ENCODE assay signal across 14 cellular contexts in genomic region chr21:45432575-45433255, GRCh38. TPM values are rescaled to one million over a fixed set of nuclear protein-coding genes. Genes with fewer than 3 reads are reported as not detected.
DNase-seq lines count a peak whose midpoint lies in the region; ATAC-seq and TF ChIP-seq lines count a peak whose summit lies in the region.
"Had no signal": no experiment of that assay in that cellular context is flagged by ENCODE, and none has a peak within 500 bp of the region (broad histone marks: within the 10 kb centered on the region; RNA-seq: fewer than 3 reads in every experiment).

No MANE protein-coding gene starts in this region.

- POLR2A ChIA-PET in naive thymus-derived CD4-positive, alpha-beta T cell (lab: Charles Lee): no interaction called here
- POLR2A ChIA-PET in activated CD8-positive, alpha-beta T cell treated with anti-CD3 and anti-CD28 coated beads for 36 hours (lab: Charles Lee): no interaction called here

- peaks cover 53% of the 10 kb centered on the region for H3K4me1 ChIP-seq in NT2/D1 (ENCODE audit: insufficient read depth, insufficient read length)
- H3K4me1 ChIP-seq in liver (ENCODE audit: control insufficient read depth in 4 of 4, insufficient read depth in 4 of 4, low read length in 3 of 4): peaks cover 0 to 3% (median 0%) of the 10 kb centered on the region in 4 donors
- H3K4me1 ChIP-seq in transverse colon: peaks cover 9 to 15% (median 11%) of the 10 kb centered on the region in 4 donors
- no peaks in the 10 kb centered on the region for H3K4me1 ChIP-seq in naive thymus-derived CD4-positive, alpha-beta T cell (ENCODE audit: control insufficient read depth in 2 of 2, insufficient read depth in 2 of 2, low read length in 2 of 2)

- CTCF ChIA-PET in naive thymus-derived CD4-positive, alpha-beta T cell (lab: Charles Lee): no interaction called here
- CTCF ChIA-PET in activated CD8-positive, alpha-beta T cell treated with anti-CD3 and anti-CD28 coated beads for 36 hours (lab: Charles Lee): no interaction called here

- intact Hi-C loops in transverse colon (cut with DNase I; ENCODE audit: low total_unique reads): no loop called here
- intact Hi-C loops in naive thymus-derived CD4-positive, alpha-beta T cell (cut with micrococcal nuclease): loop anchor here in 1 of 2 donors (10.0 kb wide), 1 partner anchor 392 kb away; no protein-coding TSS in a partner anchor
- intact Hi-C loops in activated CD8-positive, alpha-beta T cell treated with anti-CD3 and anti-CD28 coated beads for 36 hours (cut with micrococcal nuclease): loop anchor here (10.0 kb wide), 1 partner anchor 278 kb away; no protein-coding TSS in a partner anchor

- DNase-seq in NT2/D1 (ENCODE audit: low read depth, low spot score) (no peak), dedifferentiated amniotic fluid mesenchymal stem cell (ENCODE audit: extremely low spot score) (peak; percentile 16), transverse colon (no peak), middle frontal gyrus (ENCODE audit: extremely low spot score, low spot score) (no peak)
- DNase-seq in naive thymus-derived CD4-positive, alpha-beta T cell: no peak
- DNase-seq in activated CD8-positive, alpha-beta T cell treated with anti-CD3 and anti-CD28 coated beads for 36 hours: no peak
- DNase-seq: activated B cell treated with CpG ODN at 0.5 μM for 24 hours; activated effector memory CD4-positive, alpha-beta T cell treated with Interleukin-2 at 50 U/mL for 16 hours; DMS 273 treated with DMSO at 0.1 percent for 48 hours; effector CD4-positive, alpha-beta T cell; immature natural killer cell; NCI-H2171 treated with DMSO at 0.1 percent for 48 hours had no signal

- no peaks in the 10 kb centered on the region for H3K36me3 Mint-ChIP-seq in naive thymus-derived CD4-positive, alpha-beta T cell
- H3K36me3 Mint-ChIP-seq in activated CD8-positive, alpha-beta T cell treated with anti-CD3 and anti-CD28 coated beads for 36 hours (ENCODE audit: low read depth): no peaks in the 10 kb centered on the region
- H3K36me3 Mint-ChIP-seq: IgD-negative memory B cell, immature natural killer cell had no signal

- H3K9me3 Mint-ChIP-seq in naive thymus-derived CD4-positive, alpha-beta T cell: no peaks in the 10 kb centered on the region
- H3K9me3 Mint-ChIP-seq in activated CD8-positive, alpha-beta T cell treated with anti-CD3 and anti-CD28 coated beads for 36 hours: no peaks in the 10 kb centered on the region
- H3K9me3 Mint-ChIP-seq: activated B cell treated with CpG ODN at 0.5 μM for 24 hours, IgD-negative memory B cell, immature natural killer cell had no signal

- H3K36me3 ChIP-seq in NT2/D1 (ENCODE audit: insufficient read depth, insufficient read length, low read length) (peaks cover 71% of the 10 kb centered on the region), liver (ENCODE audit: control insufficient read depth in 4 of 4, insufficient read depth in 3 of 4, low read depth in 1 of 4, low read length in 3 of 4) (no peaks in the 10 kb centered on the region), transverse colon (no peaks in the 10 kb centered on the region)
- H3K36me3 ChIP-seq in naive thymus-derived CD4-positive, alpha-beta T cell (ENCODE audit: control insufficient read depth in 2 of 3, insufficient read depth in 3 of 3, low read length in 3 of 3): no peaks in the 10 kb centered on the region

- no peak for ATAC-seq in naive thymus-derived CD4-positive, alpha-beta T cell
- no peak for ATAC-seq in activated CD8-positive, alpha-beta T cell treated with anti-CD3 and anti-CD28 coated beads for 36 hours

- 82% methylated on average over 16 of the region's 16 CpGs for WGBS in liver
- 30 to 40% methylated on average over 2 to 8 of the region's 16 CpGs for WGBS in transverse colon (ENCODE audit: low coverage in 1 of 2), 2 donors

- no peak for TF ChIP-seq RAD21 in liver (IDR thresholded peaks at IDR 0.05)

- in situ Hi-C loops in transverse colon (cut with MboI; ENCODE audit: low pct_ligation_motif_present in 1 of 4, low pct_unique_long_range_greater_than_20kb in 1 of 4, low sequenced_read_pairs in 3 of 4): loop anchor here in 2 of 4 donors (25.0 kb wide), 2 partner anchors 145 to 295 kb away; partner anchors contain the start of gene POFUT2 (in 1 of the 2)

- H3K27ac ChIP-seq in liver (ENCODE audit: low read depth in 1 of 2, low read length in 2 of 2): no peak overlapping the region
- peak overlapping the region; percentile 21 to 63 (median 46) for H3K27ac ChIP-seq in transverse colon
- no peak overlapping the region for H3K27ac ChIP-seq in naive thymus-derived CD4-positive, alpha-beta T cell (ENCODE audit: low read depth, low read length)

- H3K4me3 Mint-ChIP-seq in naive thymus-derived CD4-positive, alpha-beta T cell: no peak overlapping the region
- no peak overlapping the region for H3K4me3 Mint-ChIP-seq in activated CD8-positive, alpha-beta T cell treated with anti-CD3 and anti-CD28 coated beads for 36 hours
- H3K4me3 Mint-ChIP-seq: activated B cell treated with CpG ODN at 0.5 μM for 24 hours, IgD-negative memory B cell, immature natural killer cell had no signal

- no peak for TF ChIP-seq POLR2A in transverse colon (IDR thresholded peaks at IDR 0.05)

- H3K27me3 ChIP-seq in NT2/D1 (ENCODE audit: insufficient read depth, insufficient read length): no peaks in the 10 kb centered on the region
- no peaks in the 10 kb centered on the region for H3K27me3 ChIP-seq in liver (ENCODE audit: control insufficient read depth in 4 of 4, insufficient read depth in 4 of 4, low read length in 3 of 4)
- H3K27me3 ChIP-seq in transverse colon: no peaks in the 10 kb centered on the region
- H3K27me3 ChIP-seq in naive thymus-derived CD4-positive, alpha-beta T cell (ENCODE audit: control insufficient read depth in 2 of 2, insufficient read depth in 2 of 2, low read length in 2 of 2): no peaks in the 10 kb centered on the region

- peaks cover 0 to 5% (median 0%) of the 10 kb centered on the region in 5 donors for H3K27me3 Mint-ChIP-seq in naive thymus-derived CD4-positive, alpha-beta T cell
- H3K27me3 Mint-ChIP-seq in activated CD8-positive, alpha-beta T cell treated with anti-CD3 and anti-CD28 coated beads for 36 hours: peaks cover 3% of the 10 kb centered on the region

- H3K27ac Mint-ChIP-seq in naive thymus-derived CD4-positive, alpha-beta T cell: no peak overlapping the region
- no peak overlapping the region for H3K27ac Mint-ChIP-seq in activated CD8-positive, alpha-beta T cell treated with anti-CD3 and anti-CD28 coated beads for 36 hours
- H3K27ac Mint-ChIP-seq: activated B cell treated with CpG ODN at 0.5 μM for 24 hours, IgD-negative memory B cell, immature natural killer cell had no signal

- TF ChIP-seq CTCF in liver (IDR thresholded peaks at IDR 0.05; ENCODE audit: low read depth, low read length, missing input control) (no peak), transverse colon (IDR thresholded peaks at IDR 0.05) (no peak)
- TF ChIP-seq CTCF in activated CD8-positive, alpha-beta T cell treated with anti-CD3 and anti-CD28 coated beads for 36 hours (IDR thresholded peaks at IDR 0.05): no peak

- H3K4me1 Mint-ChIP-seq in naive thymus-derived CD4-positive, alpha-beta T cell: peaks cover 0 to 8% (median 4%) of the 10 kb centered on the region in 7 donors
- no peaks in the 10 kb centered on the region for H3K4me1 Mint-ChIP-seq in activated CD8-positive, alpha-beta T cell treated with anti-CD3 and anti-CD28 coated beads for 36 hours (ENCODE audit: low read depth)
- H3K4me1 Mint-ChIP-seq: activated B cell treated with CpG ODN at 0.5 μM for 24 hours, IgD-negative memory B cell, immature natural killer cell had no signal

- TF ChIP-seq EP300 in transverse colon (IDR thresholded peaks at IDR 0.05; ENCODE audit: low read depth): no peak

- H3K4me3 ChIP-seq in NT2/D1 (ENCODE audit: insufficient read length, low read depth) (no peak overlapping the region), liver (ENCODE audit: low read depth in 1 of 3, low read length in 3 of 3) (no peak overlapping the region), transverse colon (no peak overlapping the region)
- no peak overlapping the region for H3K4me3 ChIP-seq in naive thymus-derived CD4-positive, alpha-beta T cell (ENCODE audit: low read length)

- no peaks in the 10 kb centered on the region for H3K9me3 ChIP-seq in NT2/D1 (ENCODE audit: insufficient read depth, low read length)
- H3K9me3 ChIP-seq in liver (ENCODE audit: control insufficient read depth in 4 of 4, low read length in 3 of 4): no peaks in the 10 kb centered on the region
- H3K9me3 ChIP-seq in transverse colon: no peaks in the 10 kb centered on the region
- no peaks in the 10 kb centered on the region for H3K9me3 ChIP-seq in naive thymus-derived CD4-positive, alpha-beta T cell (ENCODE audit: control insufficient read depth in 2 of 3, low read length in 3 of 3)

- peak overlapping the region; percentile 58 for H3K9ac ChIP-seq in NT2/D1 (ENCODE audit: insufficient read length, low read depth)
- H3K9ac ChIP-seq in liver (ENCODE audit: low read depth in 1 of 2, low read length in 2 of 2): no peak overlapping the region

TF ChIP-seq in liver, 16 proteins besides CTCF, POLR2A, EP300 and RAD21:
- peak; percentile 15 for TF ChIP-seq NR2F2 (IDR thresholded peaks at IDR 0.05)
- TF ChIP-seq SP1 (IDR thresholded peaks at IDR 0.05): no peak

RNA-seq across cellular contexts. Expression of gene COL18A1, which starts 27.8 kb away (rescaled TPM):
- total RNA-seq in liver (100 to 1,000 TPM; 209 to 308 TPM), transverse colon (100 to 1,000 TPM in 1 of 4 donors, 10 to 100 TPM in 3; 19.3 to 121 (median 23.3) TPM)
- polyA plus RNA-seq in liver: 100 to 1,000 TPM in 1 of 2 donors, 10 to 100 TPM in 1; 44.9 to 255 TPM
- total RNA-seq in naive thymus-derived CD4-positive, alpha-beta T cell: 10 to 100 TPM in 4 of 5 experiments, 1 to 10 TPM in 1; 9.0 to 89.8 (median 15.4) TPM
- 10 to 100 TPM in 1 of 2 donors, 1 to 10 TPM in 1; 7.0 to 15.5 TPM for polyA plus RNA-seq in naive thymus-derived CD4-positive, alpha-beta T cell
- 1 to 10 TPM; 9.4 to 9.7 TPM for total RNA-seq in activated CD8-positive, alpha-beta T cell treated with anti-CD3 and anti-CD28 coated beads for 36 hours

Comparison
In these comparisons a context has a peak if more than half of its experiments do, and no peak if none do; other contexts are left out.
1. H3K27ac ChIP-seq: peak in transverse colon (4 of 4); none in liver (0 of 2) and naive thymus-derived CD4-positive, alpha-beta T cell (single experiment).